9 cellular contexts compared by ENCODE assay signal in genomic region chr16:2904922-2905240, GRCh38. TPM values are rescaled to one million over a fixed set of nuclear protein-coding genes. Genes with fewer than 3 reads are reported as not detected.
DNase-seq lines count a peak whose midpoint lies in the region; ATAC-seq, FAIRE-seq and TF ChIP-seq lines count a peak whose summit lies in the region.
"Had no signal": no experiment of that assay in that cellular context is flagged by ENCODE, and none has a peak within 500 bp of the region (broad histone marks: within the 10 kb centered on the region; RNA-seq: fewer than 3 reads in every experiment).

No MANE protein-coding gene starts in this region.

- no peaks in the 10 kb centered on the region for H3K9me3 Mint-ChIP-seq in CD4-positive, alpha-beta memory T cell
- H3K9me3 Mint-ChIP-seq in progenitor cell of endocrine pancreas (ENCODE audit: low read depth) = no peaks in the 10 kb centered on the region

- peak overlapping the region; percentile 88 to 96 (median 92) for H3K4me3 Mint-ChIP-seq in CD4-positive, alpha-beta memory T cell
- H3K4me3 Mint-ChIP-seq in progenitor cell of endocrine pancreas (ENCODE audit: low read depth) = peak overlapping the region; percentile 82

- peak overlapping the region in 6 of 7 donors; percentile 61 to 92 (median 86) for H3K27ac Mint-ChIP-seq in CD4-positive, alpha-beta memory T cell
- peak overlapping the region; percentile 91 for H3K27ac Mint-ChIP-seq in progenitor cell of endocrine pancreas

- H2AFZ ChIP-seq in GM23248 (peak overlapping the region; percentile 87), SU-DHL-6 (ENCODE audit: low read depth, low read length, severe bottlenecking) (peak overlapping the region; percentile 69), fibroblast of lung (ENCODE audit: low read length) (no peak overlapping the region)

- peak overlapping the region; percentile 84 for H3K9ac ChIP-seq in GM23248
- peak overlapping the region; percentile 80 for H3K9ac ChIP-seq in SU-DHL-6 (ENCODE audit: low read length)
- peak overlapping the region; percentile 71 for H3K9ac ChIP-seq in fibroblast of lung (ENCODE audit: insufficient read depth, low read length)

- no peak for FAIRE-seq in GM19239 (lab: Jason Lieb, UNC)

- H3K9me3 ChIP-seq in CD4-positive, alpha-beta memory T cell (ENCODE audit: control insufficient read depth in 1 of 2, low read length in 2 of 2) = no peaks in the 10 kb centered on the region
- no peaks in the 10 kb centered on the region for H3K9me3 ChIP-seq in GM23248 (ENCODE audit: low read depth)
- no peaks in the 10 kb centered on the region for H3K9me3 ChIP-seq in SU-DHL-6 (ENCODE audit: insufficient read depth, low read length)
- no peaks in the 10 kb centered on the region for H3K9me3 ChIP-seq in fibroblast of lung (ENCODE audit: control insufficient read depth, insufficient read depth, low read depth, low read length)

- peak overlapping the region; percentile 98 for H3K4me2 ChIP-seq in GM23248 (ENCODE audit: unreplicated experiment)
- H3K4me2 ChIP-seq in SU-DHL-6 (ENCODE audit: low read depth, low read length, poor library complexity, severe bottlenecking) = peak overlapping the region; percentile 87
- H3K4me2 ChIP-seq in fibroblast of lung (ENCODE audit: extremely low read depth, insufficient read depth, low read length) = peak overlapping the region; percentile 96

- H3K27ac ChIP-seq in CD4-positive, alpha-beta memory T cell (ENCODE audit: low read depth, low read length) = peak overlapping the region; percentile 63
- H3K27ac ChIP-seq in GM23248 = peak overlapping the region; percentile 65
- peak overlapping the region; percentile 72 for H3K27ac ChIP-seq in SU-DHL-6 (ENCODE audit: low read depth, low read length)
- H3K27ac ChIP-seq in fibroblast of lung (ENCODE audit: insufficient read depth, low read length) = peak overlapping the region; percentile 79

- peaks cover 13% of the 10 kb centered on the region for H3F3A ChIP-seq in GM23248 (ENCODE audit: insufficient read depth)
- 0 out of 2 replicates have a peak, but pooled peaks cover 5% of the 10 kb centered on the region for H3F3A ChIP-seq in SU-DHL-6 (ENCODE audit: insufficient read depth)

- intact Hi-C loops in CD4-positive, alpha-beta memory T cell (cut with micrococcal nuclease) = loop anchor here (1.0 to 10.0 kb wide), 4 partner anchors 14 to 120 kb away; partner anchors contain the start of genes FLYWCH2, HCFC1R1, THOC6 and TNFRSF12A

- no peaks in the 10 kb centered on the region for H3K27me3 Mint-ChIP-seq in CD4-positive, alpha-beta memory T cell
- no peaks in the 10 kb centered on the region for H3K27me3 Mint-ChIP-seq in progenitor cell of endocrine pancreas

- H3K9me2 ChIP-seq in GM23248 (ENCODE audit: insufficient read depth) (no peaks in the 10 kb centered on the region), SU-DHL-6 (replicated peaks; ENCODE audit: insufficient read depth, low read length) (no peaks in the 10 kb centered on the region)

- no peaks in the 10 kb centered on the region for H3K79me2 ChIP-seq in GM23248 (ENCODE audit: insufficient read depth)
- H3K79me2 ChIP-seq in SU-DHL-6 (ENCODE audit: insufficient read depth, low read length) = no peaks in the 10 kb centered on the region
- no peaks in the 10 kb centered on the region for H3K79me2 ChIP-seq in fibroblast of lung (ENCODE audit: control insufficient read depth, insufficient read depth, low read length)

- no peaks in the 10 kb centered on the region for H3K36me3 Mint-ChIP-seq in CD4-positive, alpha-beta memory T cell
- H3K36me3 Mint-ChIP-seq in progenitor cell of endocrine pancreas (ENCODE audit: insufficient read depth) = no peaks in the 10 kb centered on the region

- no peak for ATAC-seq in GM18909 (IDR thresholded peaks at IDR 0.05; ENCODE audit: poor library complexity, unreplicated experiment)

- H3K4me1 ChIP-seq in CD4-positive, alpha-beta memory T cell (ENCODE audit: insufficient read depth, low read length) = peaks cover 12% of the 10 kb centered on the region
- peaks cover 7% of the 10 kb centered on the region; the same call in 1 of the 2 replicates for H3K4me1 ChIP-seq in GM23248 (ENCODE audit: insufficient read depth)
- peaks cover 6% of the 10 kb centered on the region for H3K4me1 ChIP-seq in fibroblast of lung (ENCODE audit: control insufficient read depth, extremely low read depth, insufficient read depth, low read length)

- POLR2A ChIA-PET in CD4-positive, alpha-beta memory T cell (lab: Charles Lee; ENCODE audit: partially characterized antibody) = interaction anchor here (1.9 to 2.9 kb wide), 2 partner anchors 22 to 230 kb away, joined by 5 to 26 read pairs; partner anchors contain the start of genes FLYWCH2 and ZNF213

- H4K20me1 ChIP-seq in GM23248 (ENCODE audit: insufficient read depth) (no peaks in the 10 kb centered on the region), SU-DHL-6 (ENCODE audit: low read depth, low read length) (no peaks in the 10 kb centered on the region), fibroblast of lung (ENCODE audit: control insufficient read depth, extremely low read depth, insufficient read depth, low read length) (no peaks in the 10 kb centered on the region)

- no peaks in the 10 kb centered on the region for H3K36me3 ChIP-seq in CD4-positive, alpha-beta memory T cell (ENCODE audit: insufficient read depth, low read length)
- H3K36me3 ChIP-seq in GM23248 (ENCODE audit: low read depth) (no peaks in the 10 kb centered on the region), SU-DHL-6 (ENCODE audit: low read length) (no peaks in the 10 kb centered on the region), fibroblast of lung (ENCODE audit: control insufficient read depth, insufficient read depth, low read length) (no peaks in the 10 kb centered on the region)

- in situ Hi-C loops in GM23248 (cut with MboI) = no loop called here

- DNase-seq in CD4-positive, alpha-beta memory T cell = no peak
- DNase-seq in GM23248 (peak; percentile 52), fibroblast of lung (ENCODE audit: low read depth in 2 of 2) (no peak), progenitor cell of endocrine pancreas (ENCODE audit: low spot score, unreplicated experiment) (no peak), GM19239 (ENCODE audit: insufficient read length, low spot score) (no peak)
- no peak for DNase-seq in stimulated activated CD4-positive, alpha-beta T cell treated with anti-CD3 and anti-CD28 coated beads, Interleukin-2, amount 100 ng/mL, for 48 hours

- CTCF ChIA-PET in CD4-positive, alpha-beta memory T cell (lab: Charles Lee; ENCODE audit: partially characterized antibody) = no interaction called here

- WGBS in GM23248 (ENCODE audit: low coverage in 1 of 2, low lambda C conversion rate in 2 of 2, missing lambda C conversion rate in 2 of 2), 2 experiments = 1% methylated on average over 27 to 32 of the region's 32 CpGs

- no peaks in the 10 kb centered on the region for H3K27me3 ChIP-seq in CD4-positive, alpha-beta memory T cell (ENCODE audit: insufficient read depth, low read length)
- no peaks in the 10 kb centered on the region for H3K27me3 ChIP-seq in GM23248 (replicated peaks; ENCODE audit: insufficient read depth)
- no peaks in the 10 kb centered on the region for H3K27me3 ChIP-seq in SU-DHL-6 (ENCODE audit: low read length)
- no peaks in the 10 kb centered on the region for H3K27me3 ChIP-seq in fibroblast of lung (ENCODE audit: control insufficient read depth, insufficient read depth, low read length)

- H3K4me3 ChIP-seq in CD4-positive, alpha-beta memory T cell (ENCODE audit: low read length in 2 of 2) = peak overlapping the region; percentile 72 to 84
- H3K4me3 ChIP-seq in GM23248 (peak overlapping the region; percentile 91), SU-DHL-6 (ENCODE audit: insufficient read depth, low read length, poor library complexity, severe bottlenecking) (peak overlapping the region; percentile 72), fibroblast of lung (replicated peaks in 1 of 4; ENCODE audit: control extremely low read depth in 1 of 4, insufficient read depth in 1 of 4, low read depth in 3 of 4, low read length in 4 of 4) (peak overlapping the region; percentile 74 to 78 (median 76))

- peaks cover 11 to 35% (median 25%) of the 10 kb centered on the region in 4 donors for H3K4me1 Mint-ChIP-seq in CD4-positive, alpha-beta memory T cell
- H3K4me1 Mint-ChIP-seq in progenitor cell of endocrine pancreas (ENCODE audit: low read depth) = peaks cover 4% of the 10 kb centered on the region

- TF ChIP-seq CTCF in SU-DHL-6 (IDR thresholded peaks at IDR 0.05; ENCODE audit: insufficient read depth, low read length, poor library complexity, severe bottlenecking) = no peak
- TF ChIP-seq CTCF in fibroblast of lung (conservative IDR thresholded peaks at IDR 0.05 in 1 of 2, IDR thresholded peaks at IDR 0.05 in 1 of 2; ENCODE audit: low read depth in 1 of 2, low read length in 2 of 2) = no peak
- no peak for TF ChIP-seq CTCF in progenitor cell of endocrine pancreas (IDR thresholded peaks at IDR 0.05; ENCODE audit: unreplicated experiment)

RNA-seq across cellular contexts. Expression of gene FLYWCH1, which starts 6.8 kb away (rescaled TPM):
- 100 to 1,000 TPM; 121 to 123 TPM for total RNA-seq in CD4-positive, alpha-beta memory T cell
- polyA plus RNA-seq in CD4-positive, alpha-beta memory T cell = 10 to 100 TPM in 1 of 2 donors, 1 to 10 TPM in 1; 7.1 to 21.2 TPM
- 43.3 and 44.7 TPM in 2 replicates for total RNA-seq in GM23248 (2014; rRNA removed; shearing (Covaris generic))
- polyA plus RNA-seq in GM23248 (2016; fragmentation: Nextera tagmentation; extraction: Ambion mirVana) (16.0 and 18.7 TPM in 2 replicates), fibroblast of lung (12.0 and 16.4 TPM in 2 replicates)
- total RNA-seq in fibroblast of lung (44.4 and 58.5 TPM in 2 replicates), progenitor cell of endocrine pancreas (19.5 and 20.7 TPM in 2 replicates)
- 18.7 and 24.0 TPM in 2 replicates for polyA plus RNA-seq in fibroblast of lung (2012)
- 15.7 and 18.2 TPM in 2 replicates for polyA minus RNA-seq in fibroblast of lung (ENCODE audit: low replicate concordance)

RNA-seq across cellular contexts. Expression of gene FLYWCH2, which starts 21.9 kb away (rescaled TPM):
- 10 to 100 TPM; 24.1 to 27.1 TPM for total RNA-seq in CD4-positive, alpha-beta memory T cell
- polyA plus RNA-seq in CD4-positive, alpha-beta memory T cell = 10 to 100 TPM; 21.1 to 23.3 TPM
- 60.3 and 112 TPM in 2 replicates for total RNA-seq in GM23248 (2014; rRNA removed; shearing (Covaris generic))
- polyA plus RNA-seq in GM23248 (2016; fragmentation: Nextera tagmentation; extraction: Ambion mirVana) (48.6 and 53.6 TPM in 2 replicates), fibroblast of lung (18.1 and 21.2 TPM in 2 replicates)
- total RNA-seq in fibroblast of lung (55.2 and 56.8 TPM in 2 replicates), progenitor cell of endocrine pancreas (26.3 and 26.9 TPM in 2 replicates)
- polyA plus RNA-seq in fibroblast of lung (2012) = 42.6 and 42.8 TPM in 2 replicates
- polyA minus RNA-seq in fibroblast of lung (ENCODE audit: low replicate concordance) = 2.7 and 4.8 TPM in 2 replicates

RNA-seq across cellular contexts. Expression of gene PRSS22, which starts 46.9 kb away (rescaled TPM):
- total RNA-seq in CD4-positive, alpha-beta memory T cell = under 1 TPM in 1 of 2 experiments, not detected in 1; 0.39 TPM
- under 1 TPM in 1 of 2 donors, not detected in 1; 0.42 TPM for polyA plus RNA-seq in CD4-positive, alpha-beta memory T cell
- not detected in 2 replicates for total RNA-seq in GM23248 (2014; rRNA removed; shearing (Covaris generic))
- not detected in 2 replicates for polyA plus RNA-seq in GM23248 (2016; fragmentation: Nextera tagmentation; extraction: Ambion mirVana)
- total RNA-seq in fibroblast of lung = 0.17 TPM in 1 of 2 replicates, not detected in the other
- polyA plus RNA-seq in fibroblast of lung = not detected in 2 replicates
- 0.13 TPM in 1 of 2 replicates, not detected in the other for polyA plus RNA-seq in fibroblast of lung (2012)
- not detected in 2 replicates for polyA minus RNA-seq in fibroblast of lung (ENCODE audit: low replicate concordance)
- total RNA-seq in progenitor cell of endocrine pancreas = 23.3 and 25.9 TPM in 2 replicates
- total RNA-seq: HT1080 had no signal

RNA-seq across cellular contexts. Expression of gene KREMEN2, which starts 59.2 kb away (rescaled TPM):
- not detected for total RNA-seq in CD4-positive, alpha-beta memory T cell
- polyA plus RNA-seq in CD4-positive, alpha-beta memory T cell = not detected
- not detected in 2 replicates for total RNA-seq in GM23248 (2014; rRNA removed; shearing (Covaris generic))
- not detected in 2 replicates for polyA plus RNA-seq in GM23248 (2016; fragmentation: Nextera tagmentation; extraction: Ambion mirVana)
- total RNA-seq in fibroblast of lung = not detected in 2 replicates
- not detected in 2 replicates for polyA plus RNA-seq in fibroblast of lung
- 0.14 TPM in 1 of 2 replicates, not detected in the other for polyA plus RNA-seq in fibroblast of lung (2012)
- polyA minus RNA-seq in fibroblast of lung (ENCODE audit: low replicate concordance) = not detected in 2 replicates
- total RNA-seq in progenitor cell of endocrine pancreas = 0.31 and 0.47 TPM in 2 replicates

Comparison
In these comparisons a context has a peak if more than half of its experiments do, and no peak if none do; other contexts are left out.
1. RNA of gene PRSS22, which starts 46.9 kb away (total RNA-seq): 23.3 to 25.9 TPM in progenitor cell of endocrine pancreas; 0.39 TPM in CD4-positive, alpha-beta memory T cell, 0.17 TPM in fibroblast of lung and not detected in GM23248; every median in the first group is over 10 times any median in the second.
2. Peak in every context shown above with its lines, with median percentiles within 50 percentile points of each other: H3K27ac ChIP-seq, H3K4me3 ChIP-seq, H3K4me2 ChIP-seq and H3K9ac ChIP-seq.